18 cellular contexts compared by ENCODE assay signal in the genomic region with DNA sequence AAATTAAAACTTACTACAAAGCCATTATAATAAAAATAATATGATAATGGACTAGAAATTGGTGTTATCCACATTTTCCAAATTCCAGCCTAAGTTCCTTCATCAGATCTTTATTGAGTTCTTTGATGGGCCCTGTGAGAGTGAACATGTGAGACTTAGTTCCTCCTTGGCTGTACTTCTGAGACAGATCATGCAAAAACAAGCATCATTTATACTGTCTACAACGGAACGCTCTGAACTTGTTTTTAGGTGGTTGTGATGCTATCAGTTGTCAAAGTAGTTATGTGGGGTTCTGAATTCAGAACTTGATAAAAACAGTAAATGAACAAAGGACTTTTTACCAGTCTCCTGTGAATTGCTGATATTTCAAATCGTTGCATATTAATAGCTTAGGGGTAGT. TPM values are rescaled to one million over a fixed set of nuclear protein-coding genes. Genes with fewer than 3 reads are reported as not detected.
DNase-seq lines count a peak whose midpoint lies in the region; ATAC-seq, FAIRE-seq and TF ChIP-seq lines count a peak whose summit lies in the region.
"Had no signal": no experiment of that assay in that cellular context is flagged by ENCODE, and none has a peak within 500 bp of the region (broad histone marks: within the 10 kb centered on the region; RNA-seq: fewer than 3 reads in every experiment).

No MANE protein-coding gene starts in this region.

- intact Hi-C loops in activated CD4-positive, alpha-beta memory T cell treated with anti-CD3 and anti-CD28 coated beads for 36 hours (cut with micrococcal nuclease): no loop called here

- peak; percentile 20 for FAIRE-seq in astrocyte (lab: Jason Lieb, UNC)
- FAIRE-seq: GM12878 had no signal

- TF ChIP-seq POLR2A in erythroblast (IDR thresholded peaks at IDR 0.05; ENCODE audit: low read length): no peak

- no peak for TF ChIP-seq CTCF in Loucy (conservative IDR thresholded peaks at IDR 0.05; ENCODE audit: low read length)
- no peak for TF ChIP-seq CTCF in astrocyte (IDR thresholded peaks at IDR 0.05; ENCODE audit: insufficient read depth, low read depth, low read length)

- H3K4me3 ChIP-seq in Loucy (ENCODE audit: low read length, poor library complexity, severe bottlenecking) (no peak overlapping the region), astrocyte (ENCODE audit: insufficient read depth, low read depth, low read length) (no peak overlapping the region)
- H3K4me3 ChIP-seq: GM12878 had no signal

- H3K36me3 ChIP-seq in Loucy (ENCODE audit: insufficient read depth, low read length) (no peaks in the 10 kb centered on the region), astrocyte (ENCODE audit: insufficient read depth, low read length) (no peaks in the 10 kb centered on the region)

- H3K9ac ChIP-seq in Loucy (ENCODE audit: low read depth, low read length, poor library complexity, severe bottlenecking) (peak overlapping the region; percentile 17), astrocyte (ENCODE audit: low read length) (no peak overlapping the region)

- H3K4me1 ChIP-seq in Loucy (ENCODE audit: insufficient read depth, low read length, poor library complexity, severe bottlenecking) (peaks cover 15% of the 10 kb centered on the region), astrocyte (ENCODE audit: insufficient read depth, low read length) (peaks cover 5% of the 10 kb centered on the region)
- H3K4me1 ChIP-seq: Caco-2 had no signal

- H3K9me3 Mint-ChIP-seq in astrocyte (ENCODE audit: unreplicated experiment): no peaks in the 10 kb centered on the region
- no peaks in the 10 kb centered on the region for H3K9me3 Mint-ChIP-seq in stimulated activated memory B cell treated with anti-CD40 and anti-IgM and Interleukin-4, amounts not matched to agents 10 μg/mL and 1 μg/mL and 100 μg/mL, for 72 hours
- H3K9me3 Mint-ChIP-seq in activated CD4-positive, alpha-beta memory T cell treated with anti-CD3 and anti-CD28 coated beads for 36 hours: no peaks in the 10 kb centered on the region
- H3K9me3 Mint-ChIP-seq: CD4-positive, alpha-beta T cell had no signal

- no peaks in the 10 kb centered on the region for H3K9me3 ChIP-seq in Loucy (ENCODE audit: insufficient read depth, low read depth, low read length)
- no peaks in the 10 kb centered on the region for H3K9me3 ChIP-seq in astrocyte (ENCODE audit: insufficient read depth, low read depth, low read length)
- H3K9me3 ChIP-seq: Caco-2 had no signal

- H3K4me2 ChIP-seq in Loucy (ENCODE audit: low read depth, low read length, poor library complexity, severe bottlenecking) (no peak overlapping the region), astrocyte (ENCODE audit: low read length) (no peak overlapping the region)

- DNase-seq in astrocyte (ENCODE audit: low read depth): no peak
- DNase-seq in activated CD4-positive, alpha-beta memory T cell treated with anti-CD3 and anti-CD28 coated beads for 36 hours: no peak
- no peak for DNase-seq in erythroblast (lab: John Stamatoyannopoulos, UW)
- DNase-seq: AML-193; Caco-2; CD4-positive, alpha-beta T cell; GOT3; IMR-90; NCI-H1694 treated with DMSO at 0.1 percent for 48 hours; NCI-H748 treated with DMSO at 0.1 percent for 48 hours; T-helper 17 cell had no signal

- ATAC-seq in GM19351 (IDR thresholded peaks at IDR 0.05; ENCODE audit: unreplicated experiment): peak; percentile 37
- ATAC-seq in stimulated activated memory B cell treated with anti-CD40 and anti-IgM and Interleukin-4, amounts not matched to agents 10 μg/mL and 1 μg/mL and 100 μg/mL, for 72 hours: peak; percentile 89
- no peak for ATAC-seq in GM19463 (IDR thresholded peaks at IDR 0.05; ENCODE audit: unreplicated experiment)
- ATAC-seq in HG03175 (IDR thresholded peaks at IDR 0.05; ENCODE audit: unreplicated experiment): no peak
- ATAC-seq: T-helper 17 cell had no signal

- H2AFZ ChIP-seq in Loucy (ENCODE audit: low read length) (no peak overlapping the region), astrocyte (ENCODE audit: low read depth, low read length) (no peak overlapping the region)

- no peak overlapping the region for H3K27ac ChIP-seq in astrocyte (ENCODE audit: low read depth, low read length)
- H3K27ac ChIP-seq: HL-60 had no signal

- CTCF ChIA-PET in activated CD4-positive, alpha-beta memory T cell treated with anti-CD3 and anti-CD28 coated beads for 36 hours (lab: Charles Lee): no interaction called here

- H3K27me3 ChIP-seq in Loucy (ENCODE audit: insufficient read depth, low read length, poor library complexity, severe bottlenecking) (no peaks in the 10 kb centered on the region), astrocyte (ENCODE audit: insufficient read depth, low read length) (no peaks in the 10 kb centered on the region)

- H3K4me3 Mint-ChIP-seq in astrocyte (ENCODE audit: unreplicated experiment): no peak overlapping the region
- peak overlapping the region; percentile 47 for H3K4me3 Mint-ChIP-seq in stimulated activated memory B cell treated with anti-CD40 and anti-IgM and Interleukin-4, amounts not matched to agents 10 μg/mL and 1 μg/mL and 100 μg/mL, for 72 hours
- H3K4me3 Mint-ChIP-seq in activated CD4-positive, alpha-beta memory T cell treated with anti-CD3 and anti-CD28 coated beads for 36 hours: no peak overlapping the region
- H3K4me3 Mint-ChIP-seq: CD4-positive, alpha-beta T cell; T-helper 17 cell had no signal

- POLR2A ChIA-PET in activated CD4-positive, alpha-beta memory T cell treated with anti-CD3 and anti-CD28 coated beads for 36 hours (lab: Charles Lee): no interaction called here

- H3K36me3 Mint-ChIP-seq in astrocyte (ENCODE audit: low read depth, unreplicated experiment): no peaks in the 10 kb centered on the region
- H3K36me3 Mint-ChIP-seq in stimulated activated memory B cell treated with anti-CD40 and anti-IgM and Interleukin-4, amounts not matched to agents 10 μg/mL and 1 μg/mL and 100 μg/mL, for 72 hours: peaks cover 8% of the 10 kb centered on the region
- H3K36me3 Mint-ChIP-seq in activated CD4-positive, alpha-beta memory T cell treated with anti-CD3 and anti-CD28 coated beads for 36 hours: no peaks in the 10 kb centered on the region

- peaks cover 17% of the 10 kb centered on the region for H3K4me1 Mint-ChIP-seq in astrocyte (ENCODE audit: low read depth, unreplicated experiment)
- H3K4me1 Mint-ChIP-seq in stimulated activated memory B cell treated with anti-CD40 and anti-IgM and Interleukin-4, amounts not matched to agents 10 μg/mL and 1 μg/mL and 100 μg/mL, for 72 hours: peaks cover 58% of the 10 kb centered on the region
- peaks cover 9% of the 10 kb centered on the region for H3K4me1 Mint-ChIP-seq in activated CD4-positive, alpha-beta memory T cell treated with anti-CD3 and anti-CD28 coated beads for 36 hours (ENCODE audit: low read depth)
- H3K4me1 Mint-ChIP-seq: T-helper 17 cell had no signal

- H3K9me2 ChIP-seq in Loucy (replicated peaks; ENCODE audit: low read depth, low read length): no peaks in the 10 kb centered on the region

- H3K27me3 Mint-ChIP-seq in astrocyte (ENCODE audit: low read depth, unreplicated experiment): no peaks in the 10 kb centered on the region
- H3K27me3 Mint-ChIP-seq in stimulated activated memory B cell treated with anti-CD40 and anti-IgM and Interleukin-4, amounts not matched to agents 10 μg/mL and 1 μg/mL and 100 μg/mL, for 72 hours: no peaks in the 10 kb centered on the region
- peaks cover 5% of the 10 kb centered on the region for H3K27me3 Mint-ChIP-seq in activated CD4-positive, alpha-beta memory T cell treated with anti-CD3 and anti-CD28 coated beads for 36 hours
- H3K27me3 Mint-ChIP-seq: CD4-positive, alpha-beta T cell had no signal

- H3F3A ChIP-seq in Loucy (ENCODE audit: low read depth): no peaks in the 10 kb centered on the region

- no peak overlapping the region for H3K27ac Mint-ChIP-seq in astrocyte (ENCODE audit: unreplicated experiment)
- H3K27ac Mint-ChIP-seq in stimulated activated memory B cell treated with anti-CD40 and anti-IgM and Interleukin-4, amounts not matched to agents 10 μg/mL and 1 μg/mL and 100 μg/mL, for 72 hours: peak overlapping the region; percentile 93
- H3K27ac Mint-ChIP-seq in activated CD4-positive, alpha-beta memory T cell treated with anti-CD3 and anti-CD28 coated beads for 36 hours: no peak overlapping the region
- H3K27ac Mint-ChIP-seq: CD4-positive, alpha-beta T cell; T-helper 17 cell had no signal

- H4K20me1 ChIP-seq in Loucy (ENCODE audit: insufficient read depth, low read length, poor library complexity, severe bottlenecking) (peaks cover 5% of the 10 kb centered on the region), astrocyte (ENCODE audit: insufficient read depth, low read length) (peaks cover 6% of the 10 kb centered on the region)

- peaks cover 69% of the 10 kb centered on the region for H3K79me2 ChIP-seq in Loucy (ENCODE audit: insufficient read depth, low read length)
- peaks cover 3% of the 10 kb centered on the region for H3K79me2 ChIP-seq in astrocyte (ENCODE audit: insufficient read depth, low read length)

RNA-seq across cellular contexts. Expression of a gene that starts 48.9 kb away (rescaled TPM):
- 9.5 and 12.4 TPM in 2 replicates for total RNA-seq in astrocyte
- 1 to 10 TPM; 1.4 to 1.5 TPM for total RNA-seq in activated CD4-positive, alpha-beta memory T cell treated with anti-CD3 and anti-CD28 coated beads for 36 hours

Comparison
In these comparisons a context has a peak if more than half of its experiments do, and no peak if none do; other contexts are left out.
1. ATAC-seq: peak in GM19351 (single experiment) and stimulated activated memory B cell treated with anti-CD40 and anti-IgM and Interleukin-4, amounts not matched to agents 10 μg/mL and 1 μg/mL and 100 μg/mL, for 72 hours (single experiment); none in GM19463 (single experiment) and HG03175 (single experiment).